Comparison of ENCODE assay signal across 14 cellular contexts in the genomic region with DNA sequence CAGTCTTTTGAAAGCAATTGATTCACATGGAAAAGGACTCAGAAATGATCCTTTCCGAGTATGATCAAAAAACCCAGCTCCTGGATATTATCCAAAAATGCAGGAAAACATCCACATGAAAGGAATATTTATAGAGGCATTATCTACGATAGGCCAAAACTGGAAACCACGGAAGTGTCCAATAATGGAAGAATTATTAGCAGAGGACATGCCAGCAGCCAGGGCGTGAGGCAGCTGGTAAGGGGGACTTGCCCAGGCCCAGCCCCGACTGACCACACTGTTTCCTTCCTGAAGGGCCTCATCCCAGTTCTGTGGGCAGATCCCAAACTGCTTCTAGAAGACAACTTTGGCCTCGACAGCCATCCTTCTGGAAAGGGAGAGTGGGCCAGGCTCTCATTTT. TPM values are rescaled to one million over a fixed set of nuclear protein-coding genes. Genes with fewer than 3 reads are reported as not detected.
A peak's percentile ranks its signal among the peaks of the same experiment; 100 is the strongest.
DNase-seq lines count a peak whose midpoint lies in the region; ATAC-seq and TF ChIP-seq lines count a peak whose summit lies in the region.
"Had no signal": no experiment of that assay in that cellular context is flagged by ENCODE, and none has a peak within 500 bp of the region (broad histone marks: within the 10 kb centered on the region; RNA-seq: fewer than 3 reads in every experiment).

No MANE protein-coding gene starts in this region.

- peak overlapping the region; percentile 14 for H3K27ac Mint-ChIP-seq in Calu3 (ENCODE audit: unreplicated experiment)
- H3K27ac Mint-ChIP-seq in stimulated activated naive B cell treated with anti-CD40 and anti-IgM and Interleukin-4, amounts not matched to agents 10 μg/mL and 1 μg/mL and 100 μg/mL, for 72 hours, result no peak overlapping the region
- H3K27ac Mint-ChIP-seq: B cell had no signal

- H3K4me3 ChIP-seq in adipocyte (ENCODE audit: low read length), result no peak overlapping the region
- H3K4me3 ChIP-seq in sigmoid colon, result no peak overlapping the region

- WGBS in sigmoid colon, 2 donors, result 48 to 58% methylated on average over 6 of the region's 6 CpGs

- H3K27me3 ChIP-seq in adipocyte (replicated peaks; ENCODE audit: control insufficient read depth, insufficient read depth, low read length) (no peaks in the 10 kb centered on the region), sigmoid colon (no peaks in the 10 kb centered on the region)

- peaks cover 44% of the 10 kb centered on the region for H3K4me1 ChIP-seq in adipocyte (ENCODE audit: control insufficient read depth, insufficient read depth, low read length)
- peaks cover 0 to 100% (median 98%) of the 10 kb centered on the region in 4 donors for H3K4me1 ChIP-seq in sigmoid colon

- peaks cover 49% of the 10 kb centered on the region for H3K36me3 Mint-ChIP-seq in Calu3 (ENCODE audit: insufficient read depth, unreplicated experiment)
- H3K36me3 Mint-ChIP-seq in stimulated activated naive B cell treated with anti-CD40 and anti-IgM and Interleukin-4, amounts not matched to agents 10 μg/mL and 1 μg/mL and 100 μg/mL, for 72 hours, result no peaks in the 10 kb centered on the region

- no peak overlapping the region for H3K4me3 Mint-ChIP-seq in Calu3 (ENCODE audit: low read depth, unreplicated experiment)
- H3K4me3 Mint-ChIP-seq in stimulated activated naive B cell treated with anti-CD40 and anti-IgM and Interleukin-4, amounts not matched to agents 10 μg/mL and 1 μg/mL and 100 μg/mL, for 72 hours, result no peak overlapping the region
- H3K4me3 Mint-ChIP-seq: B cell had no signal

- CTCF ChIA-PET in Calu3 (lab: Charles Lee), result interaction anchor here (0.7 to 1.0 kb wide), 2 partner anchors 8 to 142 kb away, joined by 3 read pairs; no protein-coding TSS in a partner anchor

- ATAC-seq in left cardiac atrium (peak; percentile 40 to 62), GM19455 (IDR thresholded peaks at IDR 0.05; ENCODE audit: unreplicated experiment) (no peak)
- ATAC-seq in stimulated activated naive B cell treated with anti-CD40 and anti-IgM and Interleukin-4, amounts not matched to agents 10 μg/mL and 1 μg/mL and 100 μg/mL, for 72 hours (replicated peaks), result no peak

- no peak for TF ChIP-seq EP300 in sigmoid colon (IDR thresholded peaks at IDR 0.05)

- DNase-seq in Calu3 (no peak), adipocyte (ENCODE audit: low read depth) (no peak), left cardiac atrium (peak; percentile 54), sigmoid colon (no peak), NCI-H2227 (lab: John Stamatoyannopoulos, UW; ENCODE audit: unreplicated experiment) (no peak), NCI-H128 (lab: John Stamatoyannopoulos, UW; ENCODE audit: unreplicated experiment) (no peak)
- DNase-seq in stimulated activated naive B cell treated with anti-CD40 and anti-IgM and Interleukin-4, amounts not matched to agents 10 μg/mL and 1 μg/mL and 100 μg/mL, for 72 hours, result no peak
- DNase-seq: activated naive CD4-positive, alpha-beta T cell; effector CD4-positive, alpha-beta T cell; H7; MM.1S; NCI-H524 treated with DMSO at 0.1 percent for 48 hours had no signal

- TF ChIP-seq POLR2A in sigmoid colon (IDR thresholded peaks at IDR 0.05), result no peak

- intact Hi-C loops in Calu3 (cut with micrococcal nuclease; ENCODE audit: unreplicated experiment), result no loop called here
- intact Hi-C loops in left cardiac atrium (cut with DNase I), result no loop called here
- intact Hi-C loops in sigmoid colon (cut with DNase I), result loop anchor here (10.0 kb wide), 1 partner anchor 164 kb away; a partner anchor contains a TSS

- no peak for TF ChIP-seq CTCF in Calu3 (IDR thresholded peaks at IDR 0.05; ENCODE audit: unreplicated experiment)
- TF ChIP-seq CTCF in sigmoid colon (IDR thresholded peaks at IDR 0.05), result no peak

- no peaks in the 10 kb centered on the region for H3K9me3 Mint-ChIP-seq in Calu3 (ENCODE audit: low read depth, unreplicated experiment)
- H3K9me3 Mint-ChIP-seq in stimulated activated naive B cell treated with anti-CD40 and anti-IgM and Interleukin-4, amounts not matched to agents 10 μg/mL and 1 μg/mL and 100 μg/mL, for 72 hours, result no peaks in the 10 kb centered on the region

- H3K9me3 ChIP-seq in adipocyte (ENCODE audit: control insufficient read depth, low read length) (no peaks in the 10 kb centered on the region), sigmoid colon (no peaks in the 10 kb centered on the region)

- no peaks in the 10 kb centered on the region for H3K27me3 Mint-ChIP-seq in Calu3 (ENCODE audit: unreplicated experiment)
- peaks cover 7 to 22% of the 10 kb centered on the region in 2 donors for H3K27me3 Mint-ChIP-seq in stimulated activated naive B cell treated with anti-CD40 and anti-IgM and Interleukin-4, amounts not matched to agents 10 μg/mL and 1 μg/mL and 100 μg/mL, for 72 hours

- peak overlapping the region; percentile 14 for H3K9ac ChIP-seq in adipocyte (ENCODE audit: low read length)

- peak overlapping the region; percentile 98 to 100 (median 100) for H3K27ac ChIP-seq in sigmoid colon

- H3K36me3 ChIP-seq in adipocyte (ENCODE audit: control insufficient read depth, insufficient read depth, low read length, severe bottlenecking) (peaks cover 8% of the 10 kb centered on the region), sigmoid colon (peaks cover 0 to 8% (median 2%) of the 10 kb centered on the region in 4 donors)

- H3K4me1 Mint-ChIP-seq in Calu3 (ENCODE audit: low read depth, unreplicated experiment), result peaks cover 80% of the 10 kb centered on the region
- peaks cover 3 to 7% of the 10 kb centered on the region in 2 donors for H3K4me1 Mint-ChIP-seq in stimulated activated naive B cell treated with anti-CD40 and anti-IgM and Interleukin-4, amounts not matched to agents 10 μg/mL and 1 μg/mL and 100 μg/mL, for 72 hours
- H3K4me1 Mint-ChIP-seq: B cell had no signal

- no TSS peak for BruUV-seq in Calu3 (replicated peaks; lab: Mats Ljungman, UMichigan)

RNA-seq across cellular contexts. Expression of a gene that starts 20.5 kb away (rescaled TPM):
- total RNA-seq in Calu3 (2022) (246 and 326 TPM in 2 replicates), left cardiac atrium (100 to 1,000 TPM; 160 to 319 TPM), sigmoid colon (1,000 to 10,000 TPM in 1 of 4 donors, 100 to 1,000 TPM in 3; 372 to 1,069 (median 688) TPM)
- 10 to 100 TPM; 20.1 to 98.1 (median 24.0) TPM for polyA plus RNA-seq in sigmoid colon

Comparison
In these comparisons a context has a peak if more than half of its experiments do, and no peak if none do; other contexts are left out.
1. ATAC-seq: peak in left cardiac atrium (2 of 2); none in stimulated activated naive B cell treated with anti-CD40 and anti-IgM and Interleukin-4, amounts not matched to agents 10 μg/mL and 1 μg/mL and 100 μg/mL, for 72 hours (0 of 2) and GM19455 (single experiment).